Comparison of ENCODE assay signal across 8 cellular contexts in the genomic region with DNA sequence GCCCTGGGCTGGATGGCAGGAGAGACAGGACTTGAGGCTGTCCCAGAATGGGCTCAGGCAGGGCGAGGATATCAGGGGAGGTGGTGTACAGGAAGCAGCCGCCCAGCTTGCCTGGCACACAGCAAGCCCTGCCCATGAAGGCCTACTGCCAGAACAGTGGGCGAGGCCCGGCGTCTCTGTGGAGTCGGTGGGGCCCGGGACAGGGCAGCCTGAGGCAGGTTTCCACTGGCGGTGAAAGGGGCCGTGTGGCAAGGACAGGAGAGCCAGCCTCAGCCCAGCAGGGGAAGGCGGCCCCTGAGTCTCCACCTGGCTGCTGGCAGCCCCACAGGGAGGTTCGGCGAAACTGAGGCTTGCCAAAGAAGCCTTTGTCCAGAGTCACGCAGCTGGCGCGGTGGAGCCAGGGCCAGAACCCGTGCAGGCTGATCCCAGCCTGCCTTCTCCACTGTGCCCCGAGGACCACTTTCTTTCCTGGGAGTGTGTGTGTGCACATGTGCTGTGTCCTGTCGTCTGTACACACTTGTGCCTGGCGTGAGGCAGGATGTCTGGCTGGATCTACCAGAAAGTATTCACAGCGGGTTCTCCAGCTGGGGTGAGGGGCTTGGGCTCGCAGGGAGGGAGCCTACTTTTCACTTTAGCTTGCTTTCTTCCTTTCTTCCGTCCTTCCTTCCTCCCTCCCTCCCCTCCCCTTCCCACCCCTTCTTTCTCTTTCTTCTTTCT. TPM values are rescaled to one million over a fixed set of nuclear protein-coding genes. Genes with fewer than 3 reads are reported as not detected.
DNase-seq lines count a peak whose midpoint lies in the region; ATAC-seq and TF ChIP-seq lines count a peak whose summit lies in the region.

No MANE protein-coding gene starts in this region.

- peak overlapping the region; percentile 60 for H3K4me3 ChIP-seq in retinal pigment epithelial cell (ENCODE audit: low read length)

- peaks cover 1% of the 10 kb centered on the region for H3K36me3 Mint-ChIP-seq in activated naive CD8-positive, alpha-beta T cell treated with anti-CD3 and anti-CD28 coated beads for 36 hours

- no peaks in the 10 kb centered on the region for H3K27me3 Mint-ChIP-seq in activated naive CD8-positive, alpha-beta T cell treated with anti-CD3 and anti-CD28 coated beads for 36 hours

- DNase-seq in GM20000 (ENCODE audit: low spot score) (peak; percentile 60), SK-MEL-5 (ENCODE audit: low read depth, low spot score) (peak; percentile 74), cardiac septum (ENCODE audit: low spot score) (peak; percentile 92), retinal pigment epithelial cell (ENCODE audit: low read depth) (no peak), iPS-NIHi7 (ENCODE audit: extremely low spot score) (no peak)
- peak; percentile 69 for DNase-seq in activated naive CD8-positive, alpha-beta T cell treated with anti-CD3 and anti-CD28 coated beads for 36 hours

- in situ Hi-C loops in SK-MEL-5 (cut with HindIII; ENCODE audit: low pct_unique_long_range_greater_than_20kb, low sequenced_read_pairs), result no loop called here

- TF ChIP-seq CTCF in 22Rv1 (IDR thresholded peaks at IDR 0.05), result no peak
- no peak for TF ChIP-seq CTCF in GM20000 (IDR thresholded peaks at IDR 0.05; ENCODE audit: extremely low read depth, missing control alignments)
- no peak for TF ChIP-seq CTCF in retinal pigment epithelial cell (conservative IDR thresholded peaks at IDR 0.05; ENCODE audit: low read depth, low read length)

- H3K4me3 Mint-ChIP-seq in activated naive CD8-positive, alpha-beta T cell treated with anti-CD3 and anti-CD28 coated beads for 36 hours, result peak overlapping the region; percentile 85

- no peak for ATAC-seq in HG03097 (IDR thresholded peaks at IDR 0.05; ENCODE audit: low FRiP score, unreplicated experiment)

- intact Hi-C loops in cardiac septum (cut with DNase I), result no loop called here

- peak overlapping the region; percentile 79 for H3K27ac Mint-ChIP-seq in activated naive CD8-positive, alpha-beta T cell treated with anti-CD3 and anti-CD28 coated beads for 36 hours

- H3K4me1 Mint-ChIP-seq in activated naive CD8-positive, alpha-beta T cell treated with anti-CD3 and anti-CD28 coated beads for 36 hours, result peaks cover 16% of the 10 kb centered on the region

- peak overlapping the region; percentile 83 for H3K27ac ChIP-seq in 22Rv1

- H3K9me3 Mint-ChIP-seq in activated naive CD8-positive, alpha-beta T cell treated with anti-CD3 and anti-CD28 coated beads for 36 hours, result no peaks in the 10 kb centered on the region

RNA-seq across cellular contexts. Expression of a gene that starts 1.2 kb away (rescaled TPM):
- 227 and 244 TPM in 2 replicates for total RNA-seq in SK-MEL-5 (2014; rRNA removed; shearing (Covaris generic))
- polyA plus RNA-seq in SK-MEL-5 (2015; cell fraction: cytosol; rRNA removed), result 349 and 440 TPM in 2 replicates
- polyA plus RNA-seq in SK-MEL-5 (2015; cell fraction: nucleus; rRNA removed), result 49.3 and 55.4 TPM in 2 replicates
- 100 to 1,000 TPM; 101 to 115 TPM for total RNA-seq in activated naive CD8-positive, alpha-beta T cell treated with anti-CD3 and anti-CD28 coated beads for 36 hours
- 124 TPM for total RNA-seq in cardiac septum

RNA-seq across cellular contexts. Expression of a gene that starts 9.3 kb away (rescaled TPM):
- 14.7 and 17.3 TPM in 2 replicates for total RNA-seq in SK-MEL-5 (2014; rRNA removed; shearing (Covaris generic))
- polyA plus RNA-seq in SK-MEL-5 (2015; cell fraction: cytosol; rRNA removed), result 28.7 and 32.4 TPM in 2 replicates
- 15.7 and 19.5 TPM in 2 replicates for polyA plus RNA-seq in SK-MEL-5 (2015; cell fraction: nucleus; rRNA removed)
- total RNA-seq in activated naive CD8-positive, alpha-beta T cell treated with anti-CD3 and anti-CD28 coated beads for 36 hours, result 10 to 100 TPM; 28.0 to 29.1 TPM
- total RNA-seq in cardiac septum, result 13.4 TPM

RNA-seq across cellular contexts. Expression of a gene that starts 34.4 kb away (rescaled TPM):
- 68.9 and 79.4 TPM in 2 replicates for total RNA-seq in SK-MEL-5 (2014; rRNA removed; shearing (Covaris generic))
- 127 and 129 TPM in 2 replicates for polyA plus RNA-seq in SK-MEL-5 (2015; cell fraction: cytosol; rRNA removed)
- polyA plus RNA-seq in SK-MEL-5 (2015; cell fraction: nucleus; rRNA removed), result 62.7 and 63.5 TPM in 2 replicates
- total RNA-seq in activated naive CD8-positive, alpha-beta T cell treated with anti-CD3 and anti-CD28 coated beads for 36 hours, result 100 to 1,000 TPM; 104 to 106 TPM
- 11.3 TPM for total RNA-seq in cardiac septum

RNA-seq across cellular contexts. Expression of a gene that starts 42.0 kb away (rescaled TPM):
- 8.0 and 9.2 TPM in 2 replicates for total RNA-seq in SK-MEL-5 (2014; rRNA removed; shearing (Covaris generic))
- polyA plus RNA-seq in SK-MEL-5 (2015; cell fraction: cytosol; rRNA removed), result 5.7 and 5.8 TPM in 2 replicates
- 0.35 and 0.52 TPM in 2 replicates for polyA plus RNA-seq in SK-MEL-5 (2015; cell fraction: nucleus; rRNA removed)
- total RNA-seq in activated naive CD8-positive, alpha-beta T cell treated with anti-CD3 and anti-CD28 coated beads for 36 hours, result 1 to 10 TPM; 2.2 to 3.3 TPM
- total RNA-seq in cardiac septum, result not detected

Comparison
In these comparisons a context has a peak if more than half of its experiments do, and no peak if none do; other contexts are left out.
1. DNase-seq: peak in GM20000 (single experiment), SK-MEL-5 (single experiment), activated naive CD8-positive, alpha-beta T cell treated with anti-CD3 and anti-CD28 coated beads for 36 hours (single experiment) and cardiac septum (single experiment); none in retinal pigment epithelial cell (single experiment) and iPS-NIHi7 (single experiment).